Comparison of ENCODE assay signal across 8 cellular contexts in the genomic region with DNA sequence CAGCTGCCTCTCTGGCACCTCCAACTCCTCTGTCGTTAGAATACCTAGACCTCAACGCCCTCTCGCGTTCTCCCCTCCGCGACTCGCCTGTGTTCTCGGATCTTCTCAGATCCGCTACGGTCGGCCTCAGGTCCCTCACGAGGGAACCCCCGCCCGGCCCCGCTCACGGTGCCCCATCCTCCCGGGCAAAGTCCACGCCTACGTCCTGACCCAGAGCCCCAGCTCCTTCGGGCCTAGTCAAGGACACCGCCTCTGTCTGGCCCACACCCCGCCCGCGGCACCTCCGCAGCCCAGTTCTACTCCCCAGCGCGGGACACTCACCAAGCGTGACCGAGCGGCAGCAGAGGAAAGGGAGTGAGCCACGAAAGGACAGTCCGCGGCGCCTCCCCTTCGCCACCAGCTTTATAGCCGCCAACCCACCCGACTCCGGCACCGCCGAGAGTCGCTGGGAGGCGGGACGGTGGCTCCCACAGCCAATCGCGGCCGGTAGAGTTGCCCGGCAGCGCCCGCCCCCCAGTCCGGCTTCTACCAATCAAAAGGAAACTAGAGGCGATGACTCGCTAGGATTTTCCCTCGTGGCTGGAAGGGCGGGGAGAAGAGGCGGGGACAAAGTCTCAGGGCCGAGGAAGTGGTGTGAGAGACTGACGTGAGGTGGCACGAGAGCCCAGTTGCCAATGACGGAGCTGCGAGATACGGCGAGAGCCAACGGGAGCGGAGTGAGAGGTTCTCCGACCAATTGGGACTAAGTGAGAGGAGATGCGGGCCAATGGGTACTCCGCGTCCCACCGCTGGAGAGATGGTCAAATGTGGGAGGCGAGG.
DNase-seq lines count a peak whose midpoint lies in the region; ATAC-seq and FAIRE-seq lines count a peak whose summit lies in the region.

Gene HMGCS1, minus strand, starts transcription at position 378 of the 819 bp plus-strand sequence. CDS start 14,447 bp downstream, outside the sequence.

- H3K27ac Mint-ChIP-seq in effector memory CD8-positive, alpha-beta T cell: peak within 1 kb of the TSS; percentile 96 to 99

- H3K9me3 Mint-ChIP-seq in effector memory CD8-positive, alpha-beta T cell: peaks cover 0 to 2% of the 10 kb centered on the region in 2 donors

- FAIRE-seq in HTR-8/SVneo (lab: Jason Lieb, UNC): peak; percentile 99

- H3K36me3 Mint-ChIP-seq in effector memory CD8-positive, alpha-beta T cell (ENCODE audit: insufficient read depth): peaks cover 24% of the 10 kb centered on the region

- peaks cover 23 to 30% of the 10 kb centered on the region in 2 donors for H3K4me1 Mint-ChIP-seq in effector memory CD8-positive, alpha-beta T cell (ENCODE audit: low read depth in 2 of 2)

- peak within 1 kb of the TSS; percentile 92 to 93 for H3K4me3 Mint-ChIP-seq in effector memory CD8-positive, alpha-beta T cell

- peaks cover 8 to 21% of the 10 kb centered on the region in 2 donors for H3K27me3 Mint-ChIP-seq in effector memory CD8-positive, alpha-beta T cell

- DNase-seq in COLO829 (ENCODE audit: low spot score) (peak; percentile 95), HTR-8/SVneo (ENCODE audit: insufficient read length, low spot score) (peak; percentile 100), NOMO-1 treated with dmso at 0.1 percent for 144 hours (lab: John Stamatoyannopoulos, UW; ENCODE audit: unreplicated experiment) (peak; percentile 100), medulla oblongata (ENCODE audit: extremely low spot score) (peak; percentile 100)
- peak; percentile 85 to 98 (median 89) for DNase-seq in activated CD8-positive, alpha-beta memory T cell treated with anti-CD3 and anti-CD28 coated beads for 48 hours (ENCODE audit: low read depth in 2 of 3, low spot score in 2 of 3)
- peak; percentile 98 to 99 (median 99) for DNase-seq in effector memory CD8-positive, alpha-beta T cell
- peak; percentile 97 for DNase-seq in stimulated activated CD8-positive, alpha-beta memory T cell treated with anti-CD3 and anti-CD28 coated beads, Interleukin-12 subunit alpha, Interleukin-12 subunit beta, amount 100 ng/mL, for 1 hour (ENCODE audit: low read depth)

- ATAC-seq in GM21367 (IDR thresholded peaks at IDR 0.05; ENCODE audit: unreplicated experiment): peak; percentile 95
- ATAC-seq in effector memory CD8-positive, alpha-beta T cell (replicated peaks): peak; percentile 86

Comparison
In these comparisons a context has a peak if more than half of its experiments do, and no peak if none do; other contexts are left out.
1. Peak in every context shown above with its lines: DNase-seq and ATAC-seq.